ENCODE assay signal across 8 cellular contexts in genomic region chr17:49707246-49707607, GRCh38. TPM values are rescaled to one million over a fixed set of nuclear protein-coding genes. Genes with fewer than 3 reads are reported as not detected.
A peak's percentile ranks its signal among the peaks of the same experiment; 100 is the strongest.
DNase-seq lines count a peak whose midpoint lies in the region; ATAC-seq and TF ChIP-seq lines count a peak whose summit lies in the region.

No MANE protein-coding gene starts in this region.

- peak; percentile 55 for DNase-seq in activated CD4-positive, alpha-beta T cell treated with anti-CD3 and anti-CD28 coated beads for 36 hours
- DNase-seq in activated CD4-positive, alpha-beta T cell treated with anti-CD3 and anti-CD28 coated beads for 1 hour, result no peak
- DNase-seq in esophagus squamous epithelium (lab: John Stamatoyannopoulos, UW) (no peak), psoas muscle (no peak), HT-29 (ENCODE audit: low spot score) (no peak), NCI-H2171 treated with DMSO at 0.1 percent for 48 hours (lab: John Stamatoyannopoulos, UW) (no peak), T1000 (lab: John Stamatoyannopoulos, UW) (no peak)

- H3K36me3 ChIP-seq in esophagus squamous epithelium (peaks cover 22 to 60% (median 29%) of the 10 kb centered on the region in 3 donors), psoas muscle (ENCODE audit: insufficient read depth in 1 of 2, low read depth in 1 of 2) (peaks cover 19 to 47% of the 10 kb centered on the region in 2 donors)

- peaks cover 18% of the 10 kb centered on the region for H3K36me3 Mint-ChIP-seq in activated CD4-positive, alpha-beta T cell treated with anti-CD3 and anti-CD28 coated beads for 36 hours (ENCODE audit: low read depth)

- peaks cover 39% of the 10 kb centered on the region for H3K4me1 Mint-ChIP-seq in activated CD4-positive, alpha-beta T cell treated with anti-CD3 and anti-CD28 coated beads for 36 hours

- 0 to 1% methylated on average over 12 of the region's 12 CpGs for WGBS in esophagus squamous epithelium, 2 donors
- WGBS in psoas muscle, 3 donors, result 0 to 1% (median 0%) methylated on average over 12 of the region's 12 CpGs

- H3K27me3 Mint-ChIP-seq in activated CD4-positive, alpha-beta T cell treated with anti-CD3 and anti-CD28 coated beads for 36 hours, result no peaks in the 10 kb centered on the region

- CTCF ChIA-PET in activated CD4-positive, alpha-beta T cell treated with anti-CD3 and anti-CD28 coated beads for 36 hours (lab: Charles Lee), result interaction anchor here (0.6 to 24.0 kb wide), 17 partner anchors 9 to 1736 kb away, joined by 3 to 458 read pairs (median 6); partner anchors contain the start of genes FAM117A, KAT7 and NXPH3

- POLR2A ChIA-PET in activated CD4-positive, alpha-beta T cell treated with anti-CD3 and anti-CD28 coated beads for 36 hours (lab: Charles Lee), result interaction anchor here (1.1 to 2.4 kb wide), 5 partner anchors 10 to 139 kb away, joined by 4 to 22 read pairs (median 7); partner anchors contain the start of genes FAM117A and KAT7

- TF ChIP-seq CTCF in WI38 (IDR thresholded peaks at IDR 0.05; ENCODE audit: low read depth, low read length), result no peak
- no peak for TF ChIP-seq CTCF in esophagus squamous epithelium (IDR thresholded peaks at IDR 0.05)
- TF ChIP-seq CTCF in psoas muscle (IDR thresholded peaks at IDR 0.05), result no peak

- intact Hi-C loops in activated CD4-positive, alpha-beta T cell treated with anti-CD3 and anti-CD28 coated beads for 36 hours (cut with DNase I, micrococcal nuclease), result loop anchor here (5.0 to 10.0 kb wide), 5 partner anchors 210 to 515 kb away; partner anchors contain the start of genes DLX3 (in 2 of the 2) and NGFR (in 1 of the 2)
- intact Hi-C loops in esophagus squamous epithelium (cut with DNase I) (loop anchor here (5.0 kb wide), 1 partner anchor 70 kb away; no protein-coding TSS in a partner anchor), psoas muscle (cut with DNase I) (loop anchor here (5.0 to 10.0 kb wide), 4 partner anchors 70 to 272 kb away; partner anchors contain the start of gene KAT7 (in 1 of the 2))

- TF ChIP-seq POLR2A in esophagus squamous epithelium (IDR thresholded peaks at IDR 0.05), result no peak

- H3K9me3 ChIP-seq in esophagus squamous epithelium (no peaks in the 10 kb centered on the region), psoas muscle (no peaks in the 10 kb centered on the region)

- H3K27ac ChIP-seq in esophagus squamous epithelium (peak overlapping the region; percentile 91 to 96 (median 92)), psoas muscle (peak overlapping the region; percentile 98)

- H3K9me3 Mint-ChIP-seq in activated CD4-positive, alpha-beta T cell treated with anti-CD3 and anti-CD28 coated beads for 36 hours (ENCODE audit: low read depth), result no peaks in the 10 kb centered on the region

- peak overlapping the region; percentile 93 for H3K4me3 Mint-ChIP-seq in activated CD4-positive, alpha-beta T cell treated with anti-CD3 and anti-CD28 coated beads for 36 hours

- peak overlapping the region; percentile 98 for H3K4me3 ChIP-seq in WI38 (ENCODE audit: low read depth, low read length)
- peak overlapping the region; percentile 75 to 94 (median 90) for H3K4me3 ChIP-seq in esophagus squamous epithelium
- peak overlapping the region; percentile 81 for H3K4me3 ChIP-seq in psoas muscle

- peak overlapping the region; percentile 97 for H3K27ac Mint-ChIP-seq in activated CD4-positive, alpha-beta T cell treated with anti-CD3 and anti-CD28 coated beads for 36 hours

- peaks cover 11 to 51% (median 21%) of the 10 kb centered on the region in 3 donors for H3K4me1 ChIP-seq in esophagus squamous epithelium
- peaks cover 9% of the 10 kb centered on the region for H3K4me1 ChIP-seq in psoas muscle

- H3K27me3 ChIP-seq in esophagus squamous epithelium (no peaks in the 10 kb centered on the region), psoas muscle (ENCODE audit: insufficient read depth in 3 of 3, low read length in 2 of 3) (no peaks in the 10 kb centered on the region)

- no peak for ATAC-seq in activated CD4-positive, alpha-beta T cell treated with anti-CD3 and anti-CD28 coated beads for 36 hours
- peak in 1 of 4 donors; percentile 0 for ATAC-seq in psoas muscle

RNA-seq across cellular contexts. Expression of gene SLC35B1, which starts 0.5 kb away (rescaled TPM):
- 10 to 100 TPM; 43.9 to 59.4 TPM for total RNA-seq in activated CD4-positive, alpha-beta T cell treated with anti-CD3 and anti-CD28 coated beads for 36 hours
- total RNA-seq in esophagus squamous epithelium (10 to 100 TPM; 32.4 to 68.5 (median 36.2) TPM), psoas muscle (10 to 100 TPM; 39.5 to 69.5 (median 60.9) TPM)
- polyA plus RNA-seq in psoas muscle, result 10 to 100 TPM; 60.7 to 85.7 (median 83.5) TPM
- total RNA-seq in HT-29 (2014; rRNA removed; shearing (Covaris generic)), result 64.0 and 73.7 TPM in 2 replicates

RNA-seq across cellular contexts. Expression of gene SPOP, which starts 29.3 kb away (rescaled TPM):
- 10 to 100 TPM; 57.0 to 64.6 TPM for total RNA-seq in activated CD4-positive, alpha-beta T cell treated with anti-CD3 and anti-CD28 coated beads for 36 hours
- 10 to 100 TPM; 18.1 to 67.5 (median 36.5) TPM for total RNA-seq in esophagus squamous epithelium
- total RNA-seq in psoas muscle, result 10 to 100 TPM; 37.1 to 59.7 (median 52.0) TPM
- polyA plus RNA-seq in psoas muscle, result 10 to 100 TPM; 31.2 to 64.9 (median 35.5) TPM
- 37.4 and 60.5 TPM in 2 replicates for total RNA-seq in HT-29 (2014; rRNA removed; shearing (Covaris generic))

RNA-seq across cellular contexts. Expression of gene FAM117A, which starts 56.7 kb away (rescaled TPM):
- total RNA-seq in activated CD4-positive, alpha-beta T cell treated with anti-CD3 and anti-CD28 coated beads for 36 hours, result 10 to 100 TPM; 14.1 to 15.4 TPM
- total RNA-seq in esophagus squamous epithelium, result 1 to 10 TPM; 5.6 to 7.5 (median 6.5) TPM
- 1 to 10 TPM in 3 of 4 donors, under 1 TPM in 1; 0.71 to 5.1 (median 2.2) TPM for total RNA-seq in psoas muscle
- polyA plus RNA-seq in psoas muscle, result 1 to 10 TPM; 1.8 to 2.7 (median 2.1) TPM
- 4.4 and 5.2 TPM in 2 replicates for total RNA-seq in HT-29 (2014; rRNA removed; shearing (Covaris generic))
